In the genomic region with DNA sequence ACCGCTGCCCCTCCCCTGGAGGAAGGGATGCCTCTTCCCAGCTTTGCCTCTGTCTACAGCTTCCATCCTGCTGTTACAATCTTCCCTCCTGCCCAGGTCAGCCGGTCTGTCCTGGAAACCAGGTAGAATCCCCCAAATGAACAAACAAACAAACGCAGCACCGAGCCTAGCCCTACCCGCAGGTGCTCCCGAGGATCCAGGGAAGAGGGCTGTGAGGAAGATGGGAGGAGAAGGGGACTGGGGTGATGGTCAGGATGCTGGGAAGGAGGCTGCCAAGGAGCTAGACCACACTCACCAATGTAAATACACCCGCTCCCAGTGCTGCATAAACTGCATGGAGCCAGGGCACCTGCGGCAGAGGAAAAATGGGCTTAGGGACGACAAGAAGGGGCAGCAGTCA, we compare ENCODE assay signal across 11 cellular contexts. TPM values are rescaled to one million over a fixed set of nuclear protein-coding genes. Genes with fewer than 3 reads are reported as not detected.
DNase-seq lines count a peak whose midpoint lies in the region; ATAC-seq and TF ChIP-seq lines count a peak whose summit lies in the region.
"Had no signal": no experiment of that assay in that cellular context is flagged by ENCODE, and none has a peak within 500 bp of the region (broad histone marks: within the 10 kb centered on the region; RNA-seq: fewer than 3 reads in every experiment).

No MANE protein-coding gene starts in this region.

- no peak for ATAC-seq in GM23338
- ATAC-seq: HCT116 had no signal

- H3K27ac ChIP-seq in 22Rv1 (peak overlapping the region; percentile 87), GM23338 (ENCODE audit: low read depth) (no peak overlapping the region), osteoblast (ENCODE audit: low read depth, low read length) (no peak overlapping the region)

- no peaks in the 10 kb centered on the region for H3K36me3 Mint-ChIP-seq in GM23338 (ENCODE audit: low read depth)
- peaks cover 2% of the 10 kb centered on the region for H3K36me3 Mint-ChIP-seq in chondrocyte (ENCODE audit: low read depth)
- no peaks in the 10 kb centered on the region for H3K36me3 Mint-ChIP-seq in activated T-helper 1 cell treated with anti-CD3 and anti-CD28 coated beads, Interleukin-12 subunit alpha, Interleukin-12 subunit beta, Interleukin-2, Interleukin-4 antibody, amounts not matched to agents 30 ng/mL and 10 ng/mL and 1 ng/mL, durations not matched to agents 14 hours and 24 hours and 36 hours (ENCODE audit: low read depth)
- H3K36me3 Mint-ChIP-seq: CD4-positive, CD25-positive, alpha-beta regulatory T cell had no signal

- H3K9me3 Mint-ChIP-seq in GM23338 = no peaks in the 10 kb centered on the region
- no peaks in the 10 kb centered on the region for H3K9me3 Mint-ChIP-seq in chondrocyte (ENCODE audit: low read depth)
- no peaks in the 10 kb centered on the region for H3K9me3 Mint-ChIP-seq in activated T-helper 1 cell treated with anti-CD3 and anti-CD28 coated beads, Interleukin-12 subunit alpha, Interleukin-12 subunit beta, Interleukin-2, Interleukin-4 antibody, amounts not matched to agents 30 ng/mL and 10 ng/mL and 1 ng/mL, durations not matched to agents 14 hours and 24 hours and 36 hours
- H3K9me3 Mint-ChIP-seq: CD4-positive, CD25-positive, alpha-beta regulatory T cell had no signal

- no peak for DNase-seq in GM23338 (ENCODE audit: low spot score)
- peak; percentile 27 for DNase-seq in chondrocyte (ENCODE audit: low spot score)
- DNase-seq in osteoblast (ENCODE audit: insufficient read length, low spot score, missing footprints) = peak; percentile 66
- DNase-seq in NCI-H748 treated with DMSO at 0.1 percent for 48 hours (lab: John Stamatoyannopoulos, UW) = no peak
- DNase-seq in activated T-helper 1 cell treated with anti-CD3 and anti-CD28 coated beads, Interleukin-12 subunit alpha, Interleukin-12 subunit beta, Interleukin-2, Interleukin-4 antibody, amounts not matched to agents 30 ng/mL and 10 ng/mL and 1 ng/mL, durations not matched to agents 14 hours and 24 hours and 36 hours (ENCODE audit: low spot score) = no peak
- no peak for DNase-seq in SKM-1 treated with dmso at 0.1 percent for 144 hours (lab: John Stamatoyannopoulos, UW; ENCODE audit: unreplicated experiment)
- DNase-seq: CD4-positive, CD25-positive, alpha-beta regulatory T cell; IMR-90 had no signal

- H3K4me3 Mint-ChIP-seq in GM23338 = no peak overlapping the region
- H3K4me3 Mint-ChIP-seq in chondrocyte (ENCODE audit: unreplicated experiment) = no peak overlapping the region
- no peak overlapping the region for H3K4me3 Mint-ChIP-seq in activated T-helper 1 cell treated with anti-CD3 and anti-CD28 coated beads, Interleukin-12 subunit alpha, Interleukin-12 subunit beta, Interleukin-2, Interleukin-4 antibody, amounts not matched to agents 30 ng/mL and 10 ng/mL and 1 ng/mL, durations not matched to agents 14 hours and 24 hours and 36 hours
- H3K4me3 Mint-ChIP-seq: CD4-positive, CD25-positive, alpha-beta regulatory T cell had no signal

- H3K36me3 ChIP-seq in GM23338 (ENCODE audit: insufficient read depth) (no peaks in the 10 kb centered on the region), osteoblast (ENCODE audit: insufficient read depth, low read length) (no peaks in the 10 kb centered on the region)

- H3K4me1 Mint-ChIP-seq in GM23338 = peaks cover 46% of the 10 kb centered on the region
- H3K4me1 Mint-ChIP-seq in chondrocyte (ENCODE audit: low read depth) = no peaks in the 10 kb centered on the region
- H3K4me1 Mint-ChIP-seq in activated T-helper 1 cell treated with anti-CD3 and anti-CD28 coated beads, Interleukin-12 subunit alpha, Interleukin-12 subunit beta, Interleukin-2, Interleukin-4 antibody, amounts not matched to agents 30 ng/mL and 10 ng/mL and 1 ng/mL, durations not matched to agents 14 hours and 24 hours and 36 hours (ENCODE audit: low read depth) = no peaks in the 10 kb centered on the region
- H3K4me1 Mint-ChIP-seq: CD4-positive, CD25-positive, alpha-beta regulatory T cell had no signal

- H3K79me2 ChIP-seq in GM23338 (replicated peaks; ENCODE audit: insufficient read depth) (no peaks in the 10 kb centered on the region), osteoblast (ENCODE audit: insufficient read depth, low read length) (no peaks in the 10 kb centered on the region)

- H4K20me1 ChIP-seq in GM23338 (replicated peaks; ENCODE audit: insufficient read depth) (no peaks in the 10 kb centered on the region), osteoblast (ENCODE audit: insufficient read depth, low read length) (no peaks in the 10 kb centered on the region)

- no peaks in the 10 kb centered on the region for H3K27me3 ChIP-seq in GM23338 (ENCODE audit: insufficient read depth)
- peaks cover 35% of the 10 kb centered on the region for H3K27me3 ChIP-seq in osteoblast (ENCODE audit: insufficient read depth, low read length)

- H3K27me3 Mint-ChIP-seq in GM23338 (ENCODE audit: insufficient read depth, low read depth, poor library complexity) (peaks cover 14% of the 10 kb centered on the region), chondrocyte (ENCODE audit: low read depth) (peaks cover 33% of the 10 kb centered on the region)
- peaks cover 15% of the 10 kb centered on the region for H3K27me3 Mint-ChIP-seq in activated T-helper 1 cell treated with anti-CD3 and anti-CD28 coated beads, Interleukin-12 subunit alpha, Interleukin-12 subunit beta, Interleukin-2, Interleukin-4 antibody, amounts not matched to agents 30 ng/mL and 10 ng/mL and 1 ng/mL, durations not matched to agents 14 hours and 24 hours and 36 hours (ENCODE audit: insufficient read depth)

- H3K4me1 ChIP-seq in GM23338 (ENCODE audit: insufficient read depth) = peaks cover 8% of the 10 kb centered on the region
- no peaks in the 10 kb centered on the region for H3K4me1 ChIP-seq in osteoblast (ENCODE audit: insufficient read depth, low read length)

- H3K4me3 ChIP-seq in GM23338 (no peak overlapping the region), osteoblast (ENCODE audit: insufficient read depth, low read length) (no peak overlapping the region)
- H3K4me3 ChIP-seq: A549 had no signal

- intact Hi-C loops in activated T-helper 1 cell treated with anti-CD3 and anti-CD28 coated beads, Interleukin-12 subunit alpha, Interleukin-12 subunit beta, Interleukin-2, Interleukin-4 antibody, amounts not matched to agents 30 ng/mL and 10 ng/mL and 1 ng/mL, durations not matched to agents 14 hours and 24 hours and 36 hours (cut with micrococcal nuclease) = no loop called here

- H3K27ac Mint-ChIP-seq in GM23338 = no peak overlapping the region
- no peak overlapping the region for H3K27ac Mint-ChIP-seq in chondrocyte (ENCODE audit: unreplicated experiment)
- H3K27ac Mint-ChIP-seq in activated T-helper 1 cell treated with anti-CD3 and anti-CD28 coated beads, Interleukin-12 subunit alpha, Interleukin-12 subunit beta, Interleukin-2, Interleukin-4 antibody, amounts not matched to agents 30 ng/mL and 10 ng/mL and 1 ng/mL, durations not matched to agents 14 hours and 24 hours and 36 hours = no peak overlapping the region
- H3K27ac Mint-ChIP-seq: CD4-positive, CD25-positive, alpha-beta regulatory T cell had no signal

- H3K9me2 ChIP-seq in GM23338 (ENCODE audit: insufficient read depth) = no peaks in the 10 kb centered on the region

- peak overlapping the region; percentile 69; the same call in 1 of the 2 replicates for H2AFZ ChIP-seq in GM23338
- no peak overlapping the region for H2AFZ ChIP-seq in osteoblast (ENCODE audit: low read length)

- no peaks in the 10 kb centered on the region for H3K9me3 ChIP-seq in osteoblast (ENCODE audit: low read depth, low read length)
- H3K9me3 ChIP-seq: A549 had no signal

- TF ChIP-seq CTCF in 22Rv1 (IDR thresholded peaks at IDR 0.05) = no peak
- no peak for TF ChIP-seq CTCF in GM23338 (conservative IDR thresholded peaks at IDR 0.05; ENCODE audit: low read depth in 2 of 2)
- no peak for TF ChIP-seq CTCF in chondrocyte (IDR thresholded peaks at IDR 0.05)
- no peak for TF ChIP-seq CTCF in osteoblast (IDR thresholded peaks at IDR 0.05; ENCODE audit: extremely low read depth, low read depth, low read length)

- H3F3A ChIP-seq in GM23338 (replicated peaks; ENCODE audit: low read depth) = no peaks in the 10 kb centered on the region

- H3K4me2 ChIP-seq in GM23338 (no peak overlapping the region), osteoblast (ENCODE audit: insufficient read depth, low read length) (no peak overlapping the region)

TF ChIP-seq in GM23338, 12 proteins besides CTCF, POLR2A, EP300 and RAD21 (continues in another document):
- TF ChIP-seq JUNB (IDR thresholded peaks at IDR 0.05; ENCODE audit: unreplicated experiment) = no peak
- TF ChIP-seq ZNF114 (CRISPR knock-in tag; IDR thresholded peaks at IDR 0.05) = no peak

RNA-seq across cellular contexts. Expression of a gene that starts 16.6 kb away (rescaled TPM):
- 0.08 and 2.0 TPM in 2 replicates for total RNA-seq in GM23338 (2014; rRNA removed; shearing (Covaris generic))
- polyA plus RNA-seq in GM23338 (2016; fragmentation: Nextera tagmentation; extraction: Ambion mirVana) = 0.61 and 0.83 TPM in 2 replicates
- total RNA-seq in chondrocyte (0.47 to 1.3 TPM (median 0.74 TPM) in 3 replicates), osteoblast (0.88 and 1.4 TPM in 2 replicates)
- 0.49 and 0.64 TPM in 2 replicates for total RNA-seq in activated T-helper 1 cell treated with anti-CD3 and anti-CD28 coated beads, Interleukin-12 subunit alpha, Interleukin-12 subunit beta, Interleukin-2, Interleukin-4 antibody, amounts not matched to agents 30 ng/mL and 10 ng/mL and 1 ng/mL, durations not matched to agents 14 hours and 24 hours and 36 hours

RNA-seq across cellular contexts. Expression of a gene that starts 44.2 kb away (rescaled TPM):
- 1.8 and 2.1 TPM in 2 replicates for total RNA-seq in GM23338 (2014; rRNA removed; shearing (Covaris generic))
- polyA plus RNA-seq in GM23338 (2016; fragmentation: Nextera tagmentation; extraction: Ambion mirVana) = 0.89 and 1.4 TPM in 2 replicates
- total RNA-seq in chondrocyte (3.1 to 3.3 TPM (median 3.3 TPM) in 3 replicates), osteoblast (4.7 and 5.4 TPM in 2 replicates)
- 3.6 and 4.0 TPM in 2 replicates for total RNA-seq in activated T-helper 1 cell treated with anti-CD3 and anti-CD28 coated beads, Interleukin-12 subunit alpha, Interleukin-12 subunit beta, Interleukin-2, Interleukin-4 antibody, amounts not matched to agents 30 ng/mL and 10 ng/mL and 1 ng/mL, durations not matched to agents 14 hours and 24 hours and 36 hours

RNA-seq across cellular contexts. Expression of a gene that starts 58.9 kb away (rescaled TPM):
- 30.0 and 37.0 TPM in 2 replicates for total RNA-seq in GM23338 (2014; rRNA removed; shearing (Covaris generic))
- 10.2 TPM in 2 replicates for polyA plus RNA-seq in GM23338 (2016; fragmentation: Nextera tagmentation; extraction: Ambion mirVana)
- total RNA-seq in chondrocyte (36.3 to 47.6 TPM (median 46.0 TPM) in 3 replicates), osteoblast (34.8 and 40.5 TPM in 2 replicates)
- total RNA-seq in activated T-helper 1 cell treated with anti-CD3 and anti-CD28 coated beads, Interleukin-12 subunit alpha, Interleukin-12 subunit beta, Interleukin-2, Interleukin-4 antibody, amounts not matched to agents 30 ng/mL and 10 ng/mL and 1 ng/mL, durations not matched to agents 14 hours and 24 hours and 36 hours = 3.8 TPM in 2 replicates

Comparison
In these comparisons a context has a peak if more than half of its experiments do, and no peak if none do; other contexts are left out.
1. DNase-seq: peak in chondrocyte (single experiment) and osteoblast (single experiment); none in GM23338 (single experiment), NCI-H748 treated with DMSO at 0.1 percent for 48 hours (single experiment), activated T-helper 1 cell treated with anti-CD3 and anti-CD28 coated beads, Interleukin-12 subunit alpha, Interleukin-12 subunit beta, Interleukin-2, Interleukin-4 antibody, amounts not matched to agents 30 ng/mL and 10 ng/mL and 1 ng/mL, durations not matched to agents 14 hours and 24 hours and 36 hours (single experiment) and SKM-1 treated with dmso at 0.1 percent for 144 hours (single experiment).